Comparison of ENCODE assay signal across 1 cellular context in the genomic region with DNA sequence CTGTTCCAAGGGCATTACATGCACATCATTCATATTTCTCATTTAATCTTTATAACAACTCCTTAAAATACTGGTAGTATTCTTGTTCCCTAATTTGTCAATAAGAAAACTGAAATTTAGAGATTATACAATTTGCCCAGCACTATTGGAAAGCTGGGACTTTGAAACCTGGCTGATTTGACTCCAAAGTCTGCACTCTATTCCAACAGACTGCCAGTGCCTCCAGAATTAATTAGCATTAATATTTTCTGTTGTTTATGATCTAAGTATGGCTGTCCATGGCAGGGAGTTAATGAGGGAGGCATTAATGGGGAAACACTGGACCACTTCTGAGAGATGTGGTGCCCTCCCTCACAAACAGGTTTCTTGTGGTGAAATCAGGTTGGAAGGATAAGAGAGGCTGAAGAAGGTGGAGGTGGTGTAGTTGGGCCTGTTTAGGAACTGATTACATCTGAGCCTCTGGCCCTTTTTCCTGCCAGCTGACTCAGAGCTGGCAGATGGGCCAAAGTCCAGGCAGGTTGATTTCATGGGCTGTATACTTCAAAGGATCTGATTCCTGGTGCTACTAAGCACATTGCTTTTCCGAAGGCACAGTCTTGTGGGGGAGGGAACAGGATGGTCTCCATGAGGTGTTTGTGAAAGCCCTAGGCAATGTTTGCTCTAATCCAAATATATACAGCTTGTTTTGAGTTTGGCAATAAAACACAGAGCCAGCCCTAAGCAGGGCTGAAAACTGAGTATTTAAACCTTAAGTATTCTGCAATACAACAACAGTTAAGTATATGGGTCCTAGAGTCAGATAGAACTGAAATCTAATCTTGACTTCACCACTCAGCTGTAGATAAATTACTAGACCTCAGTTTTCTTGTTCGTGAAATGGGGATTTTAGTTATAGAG.
TF ChIP-seq lines count a peak whose summit lies in the region.

No MANE protein-coding gene starts in this region.

TF ChIP-seq in HepG2, 621 proteins besides CTCF, POLR2A, EP300 and RAD21 (continued from another document and continues in another):
- TF ChIP-seq ZFP62 (CRISPR knock-in tag; IDR thresholded peaks at IDR 0.05) (no peak), PITX1 (CRISPR knock-in tag; IDR thresholded peaks at IDR 0.05) (peak; percentile 77; the same call in 1 of the 2 replicates), ZNF850 (CRISPR knock-in tag; conservative IDR thresholded peaks at IDR 0.05) (no peak), ZNF160 (CRISPR knock-in tag; IDR thresholded peaks at IDR 0.05) (no peak), ZNF782 (CRISPR knock-in tag; IDR thresholded peaks at IDR 0.05; ENCODE audit: borderline replicate concordance) (no peak), ETV5 (CRISPR knock-in tag; IDR thresholded peaks at IDR 0.05; ENCODE audit: borderline replicate concordance) (peak; percentile 88), NCOA5 (CRISPR knock-in tag; IDR thresholded peaks at IDR 0.05) (no peak), RFX5 (IDR thresholded peaks at IDR 0.05; ENCODE audit: low read depth, low read length) (no peak), MIXL1 (CRISPR knock-in tag; IDR thresholded peaks at IDR 0.05) (peak; percentile 93), SATB2 (CRISPR knock-in tag; IDR thresholded peaks at IDR 0.05) (no peak), ZNF616 (CRISPR knock-in tag; IDR thresholded peaks at IDR 0.05; ENCODE audit: low read depth) (no peak), HDAC2 (CRISPR knock-in tag; IDR thresholded peaks at IDR 0.05) (peak; percentile 91), POGK (CRISPR knock-in tag; conservative IDR thresholded peaks at IDR 0.05) (no peak), ARNT (IDR thresholded peaks at IDR 0.05) (no peak), ZNF598 (CRISPR knock-in tag; IDR thresholded peaks at IDR 0.05; ENCODE audit: borderline replicate concordance) (no peak), ZNF12 (CRISPR knock-in tag; IDR thresholded peaks at IDR 0.05) (peak; percentile 83; the same call in 1 of the 2 replicates), PAF1 (CRISPR knock-in tag; IDR thresholded peaks at IDR 0.05) (no peak), STAT5B (CRISPR knock-in tag; IDR thresholded peaks at IDR 0.05) (no peak), NFIC (IDR thresholded peaks at IDR 0.05; ENCODE audit: low read length) (peak; percentile 84), GFI1 (CRISPR knock-in tag; IDR thresholded peaks at IDR 0.05; ENCODE audit: borderline replicate concordance) (peak; percentile 74), ZFP41 (CRISPR knock-in tag; IDR thresholded peaks at IDR 0.05; ENCODE audit: borderline replicate concordance) (no peak), CCDC6 (CRISPR knock-in tag; IDR thresholded peaks at IDR 0.05) (no peak), PCBP2 (optimal IDR thresholded peaks at IDR 0.05; ENCODE audit: low read depth, low read length, poor library complexity, severe bottlenecking) (no peak), ZNF775 (CRISPR knock-in tag; IDR thresholded peaks at IDR 0.05; ENCODE audit: borderline replicate concordance) (no peak), ZBTB37 (CRISPR knock-in tag; IDR thresholded peaks at IDR 0.05) (peak; percentile 17; the same call in 1 of the 2 replicates), ZNF205 (CRISPR knock-in tag; IDR thresholded peaks at IDR 0.05) (peak; percentile 64; the same call in 1 of the 2 replicates), HMG20B (CRISPR knock-in tag; conservative IDR thresholded peaks at IDR 0.05) (no peak; the same call in 1 of the 2 replicates), ZNF143 (CRISPR knock-in tag; IDR thresholded peaks at IDR 0.05) (no peak; the same call in 1 of the 2 replicates), SIX4 (CRISPR knock-in tag; IDR thresholded peaks at IDR 0.05) (peak; percentile 56; the same call in 1 of the 2 replicates), ZNF3 (CRISPR knock-in tag; IDR thresholded peaks at IDR 0.05) (0 out of 2 replicates have a peak, but pooled peaks have one; percentile 34), ZNF747 (CRISPR knock-in tag; IDR thresholded peaks at IDR 0.05; ENCODE audit: borderline replicate concordance) (peak; percentile 90; the same call in 1 of the 2 replicates), TAF1 (CRISPR knock-in tag; IDR thresholded peaks at IDR 0.05) (no peak; the same call in 1 of the 2 replicates), EZH2 (conservative IDR thresholded peaks at IDR 0.05; ENCODE audit: low read depth, low read length) (no peak), ZNF841 (CRISPR knock-in tag; IDR thresholded peaks at IDR 0.05; ENCODE audit: borderline replicate concordance) (no peak), ZNF7 (CRISPR knock-in tag; IDR thresholded peaks at IDR 0.05) (no peak), ZNF570 (CRISPR knock-in tag; IDR thresholded peaks at IDR 0.05; ENCODE audit: borderline replicate concordance) (no peak), ZBTB7B (CRISPR knock-in tag; IDR thresholded peaks at IDR 0.05) (peak; percentile 76), SALL2 (CRISPR knock-in tag; IDR thresholded peaks at IDR 0.05) (no peak), ATF1 (CRISPR knock-in tag; IDR thresholded peaks at IDR 0.05) (no peak), ZNF589 (CRISPR knock-in tag; conservative IDR thresholded peaks at IDR 0.05) (no peak), TP53 (CRISPR knock-in tag; conservative IDR thresholded peaks at IDR 0.05) (no peak), ZNF839 (CRISPR knock-in tag; IDR thresholded peaks at IDR 0.05; ENCODE audit: borderline replicate concordance) (no peak), HNRNPH1 (optimal IDR thresholded peaks at IDR 0.05; ENCODE audit: low read depth, low read length) (no peak), LCORL (IDR thresholded peaks at IDR 0.05) (no peak), LCORL (CRISPR knock-in tag; IDR thresholded peaks at IDR 0.05) (peak; percentile 74), POLR2G (IDR thresholded peaks at IDR 0.05; ENCODE audit: low read depth, low read length) (peak; percentile 69), DNMT3B (CRISPR knock-in tag; conservative IDR thresholded peaks at IDR 0.05) (peak; percentile 71; the same call in 1 of the 2 replicates), CEBPB (IDR thresholded peaks at IDR 0.05; ENCODE audit: borderline replicate concordance, low read depth, low read length) (peak; percentile 67; the same call in 1 of the 2 replicates), ZNF703 (CRISPR knock-in tag; IDR thresholded peaks at IDR 0.05; ENCODE audit: borderline replicate concordance) (no peak), TFDP2 (CRISPR knock-in tag; IDR thresholded peaks at IDR 0.05) (0 out of 2 replicates have a peak, but pooled peaks have one; percentile 42)
- TF ChIP-seq, protein P1, sequence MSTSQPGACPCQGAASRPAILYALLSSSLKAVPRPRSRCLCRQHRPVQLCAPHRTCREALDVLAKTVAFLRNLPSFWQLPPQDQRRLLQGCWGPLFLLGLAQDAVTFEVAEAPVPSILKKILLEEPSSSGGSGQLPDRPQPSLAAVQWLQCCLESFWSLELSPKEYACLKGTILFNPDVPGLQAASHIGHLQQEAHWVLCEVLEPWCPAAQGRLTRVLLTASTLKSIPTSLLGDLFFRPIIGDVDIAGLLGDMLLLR (CRISPR knock-in tag; IDR thresholded peaks at IDR 0.05), result no peak
- TF ChIP-seq, protein P2, sequence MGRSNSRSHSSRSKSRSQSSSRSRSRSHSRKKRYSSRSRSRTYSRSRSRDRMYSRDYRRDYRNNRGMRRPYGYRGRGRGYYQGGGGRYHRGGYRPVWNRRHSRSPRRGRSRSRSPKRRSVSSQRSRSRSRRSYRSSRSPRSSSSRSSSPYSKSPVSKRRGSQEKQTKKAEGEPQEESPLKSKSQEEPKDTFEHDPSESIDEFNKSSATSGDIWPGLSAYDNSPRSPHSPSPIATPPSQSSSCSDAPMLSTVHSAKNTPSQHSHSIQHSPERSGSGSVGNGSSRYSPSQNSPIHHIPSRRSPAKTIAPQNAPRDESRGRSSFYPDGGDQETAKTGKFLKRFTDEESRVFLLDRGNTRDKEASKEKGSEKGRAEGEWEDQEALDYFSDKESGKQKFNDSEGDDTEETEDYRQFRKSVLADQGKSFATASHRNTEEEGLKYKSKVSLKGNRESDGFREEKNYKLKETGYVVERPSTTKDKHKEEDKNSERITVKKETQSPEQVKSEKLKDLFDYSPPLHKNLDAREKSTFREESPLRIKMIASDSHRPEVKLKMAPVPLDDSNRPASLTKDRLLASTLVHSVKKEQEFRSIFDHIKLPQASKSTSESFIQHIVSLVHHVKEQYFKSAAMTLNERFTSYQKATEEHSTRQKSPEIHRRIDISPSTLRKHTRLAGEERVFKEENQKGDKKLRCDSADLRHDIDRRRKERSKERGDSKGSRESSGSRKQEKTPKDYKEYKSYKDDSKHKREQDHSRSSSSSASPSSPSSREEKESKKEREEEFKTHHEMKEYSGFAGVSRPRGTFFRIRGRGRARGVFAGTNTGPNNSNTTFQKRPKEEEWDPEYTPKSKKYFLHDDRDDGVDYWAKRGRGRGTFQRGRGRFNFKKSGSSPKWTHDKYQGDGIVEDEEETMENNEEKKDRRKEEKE (IDR thresholded peaks at IDR 0.05), result no peak
- TF ChIP-seq, protein P3, sequence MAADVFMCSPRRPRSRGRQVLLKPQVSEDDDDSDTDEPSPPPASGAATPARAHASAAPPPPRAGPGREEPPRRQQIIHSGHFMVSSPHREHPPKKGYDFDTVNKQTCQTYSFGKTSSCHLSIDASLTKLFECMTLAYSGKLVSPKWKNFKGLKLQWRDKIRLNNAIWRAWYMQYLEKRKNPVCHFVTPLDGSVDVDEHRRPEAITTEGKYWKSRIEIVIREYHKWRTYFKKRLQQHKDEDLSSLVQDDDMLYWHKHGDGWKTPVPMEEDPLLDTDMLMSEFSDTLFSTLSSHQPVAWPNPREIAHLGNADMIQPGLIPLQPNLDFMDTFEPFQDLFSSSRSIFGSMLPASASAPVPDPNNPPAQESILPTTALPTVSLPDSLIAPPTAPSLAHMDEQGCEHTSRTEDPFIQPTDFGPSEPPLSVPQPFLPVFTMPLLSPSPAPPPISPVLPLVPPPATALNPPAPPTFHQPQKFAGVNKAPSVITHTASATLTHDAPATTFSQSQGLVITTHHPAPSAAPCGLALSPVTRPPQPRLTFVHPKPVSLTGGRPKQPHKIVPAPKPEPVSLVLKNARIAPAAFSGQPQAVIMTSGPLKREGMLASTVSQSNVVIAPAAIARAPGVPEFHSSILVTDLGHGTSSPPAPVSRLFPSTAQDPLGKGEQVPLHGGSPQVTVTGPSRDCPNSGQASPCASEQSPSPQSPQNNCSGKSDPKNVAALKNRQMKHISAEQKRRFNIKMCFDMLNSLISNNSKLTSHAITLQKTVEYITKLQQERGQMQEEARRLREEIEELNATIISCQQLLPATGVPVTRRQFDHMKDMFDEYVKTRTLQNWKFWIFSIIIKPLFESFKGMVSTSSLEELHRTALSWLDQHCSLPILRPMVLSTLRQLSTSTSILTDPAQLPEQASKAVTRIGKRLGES (CRISPR knock-in tag; IDR thresholded peaks at IDR 0.05; ENCODE audit: borderline replicate concordance), result no peak
- TF ChIP-seq, protein P4, sequence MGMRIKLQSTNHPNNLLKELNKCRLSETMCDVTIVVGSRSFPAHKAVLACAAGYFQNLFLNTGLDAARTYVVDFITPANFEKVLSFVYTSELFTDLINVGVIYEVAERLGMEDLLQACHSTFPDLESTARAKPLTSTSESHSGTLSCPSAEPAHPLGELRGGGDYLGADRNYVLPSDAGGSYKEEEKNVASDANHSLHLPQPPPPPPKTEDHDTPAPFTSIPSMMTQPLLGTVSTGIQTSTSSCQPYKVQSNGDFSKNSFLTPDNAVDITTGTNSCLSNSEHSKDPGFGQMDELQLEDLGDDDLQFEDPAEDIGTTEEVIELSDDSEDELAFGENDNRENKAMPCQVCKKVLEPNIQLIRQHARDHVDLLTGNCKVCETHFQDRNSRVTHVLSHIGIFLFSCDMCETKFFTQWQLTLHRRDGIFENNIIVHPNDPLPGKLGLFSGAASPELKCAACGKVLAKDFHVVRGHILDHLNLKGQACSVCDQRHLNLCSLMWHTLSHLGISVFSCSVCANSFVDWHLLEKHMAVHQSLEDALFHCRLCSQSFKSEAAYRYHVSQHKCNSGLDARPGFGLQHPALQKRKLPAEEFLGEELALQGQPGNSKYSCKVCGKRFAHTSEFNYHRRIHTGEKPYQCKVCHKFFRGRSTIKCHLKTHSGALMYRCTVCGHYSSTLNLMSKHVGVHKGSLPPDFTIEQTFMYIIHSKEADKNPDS (CRISPR knock-in tag; IDR thresholded peaks at IDR 0.05), result no peak
